In the genomic region with DNA sequence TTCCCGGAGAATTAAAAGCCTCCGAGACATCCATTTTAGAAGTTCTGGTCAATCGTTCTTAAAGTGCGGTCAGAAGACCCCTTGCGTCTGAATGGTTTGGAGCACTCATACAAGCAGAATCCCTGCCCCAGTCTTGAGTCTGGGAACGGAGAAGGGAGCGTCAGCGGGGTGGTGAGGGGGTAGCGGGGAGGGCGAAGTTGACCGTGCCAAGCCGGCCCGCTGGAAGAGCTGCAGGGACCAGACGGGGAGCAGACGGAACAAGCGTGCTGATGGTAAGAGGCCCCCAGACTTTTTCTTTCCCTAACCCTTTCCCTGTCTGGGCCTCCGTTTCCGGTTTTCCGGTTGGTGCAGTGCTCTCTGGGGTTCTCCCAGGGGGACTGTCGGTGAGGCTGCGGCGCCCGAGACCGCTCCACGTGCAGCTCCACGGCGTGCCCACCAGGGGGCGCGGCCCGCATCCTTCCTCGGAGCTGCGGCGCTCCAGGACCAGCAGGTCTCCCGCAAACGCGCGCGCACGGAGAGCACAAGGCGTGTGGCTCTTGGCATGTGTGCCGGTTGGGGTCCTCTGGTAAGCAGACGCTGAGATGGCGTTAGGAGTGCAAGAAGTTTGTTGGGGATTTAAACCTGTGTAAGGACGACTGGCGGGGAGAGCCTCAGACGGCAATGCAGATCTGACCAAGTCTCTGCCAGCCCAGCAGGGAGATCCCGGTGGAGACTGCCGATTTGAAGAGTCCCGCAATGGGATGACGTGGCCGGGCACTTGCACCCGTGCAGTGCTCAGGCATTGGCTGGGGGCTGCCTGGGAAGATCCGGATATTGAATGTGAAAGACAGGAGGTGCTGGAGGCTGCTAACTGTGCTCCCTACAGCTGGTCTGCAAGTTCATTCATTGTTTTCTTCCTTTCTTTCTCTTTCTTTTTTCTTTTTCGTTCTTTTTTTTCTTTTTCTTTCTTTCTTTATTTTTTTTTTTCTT, we compare ENCODE assay signal across 8 cellular contexts. TPM values are rescaled to one million over a fixed set of nuclear protein-coding genes. Genes with fewer than 3 reads are reported as not detected.
DNase-seq lines count a peak whose midpoint lies in the region; ATAC-seq and TF ChIP-seq lines count a peak whose summit lies in the region.

No MANE protein-coding gene starts in this region.

- H3K4me3 ChIP-seq in HFF-Myc (replicated peaks; ENCODE audit: low read depth, low read length) (peak overlapping the region; percentile 40), choroid plexus epithelial cell (ENCODE audit: low read depth, low read length) (peak overlapping the region; percentile 62)

- DNase-seq in Caki2 (ENCODE audit: low read depth) = peak; percentile 63
- peak; percentile 31 for DNase-seq in HFF-Myc (ENCODE audit: extremely low read depth, low read depth)
- peak; percentile 72 for DNase-seq in NCI-H345 (lab: John Stamatoyannopoulos, UW)
- peak; percentile 64 to 66 for DNase-seq in activated CD4-positive, alpha-beta T cell treated with anti-CD3 and anti-CD28 coated beads for 4 hours
- DNase-seq in choroid plexus epithelial cell (ENCODE audit: low read depth) = peak; percentile 77
- peak; percentile 95 for DNase-seq in left kidney (ENCODE audit: low read depth, low spot score)
- peak; percentile 66 to 71 for DNase-seq in stimulated activated CD4-positive, alpha-beta T cell treated with anti-CD3 and anti-CD28 coated beads, Interleukin-1b, Interleukin-23, amount 100 ng/mL, for 4 hours (ENCODE audit: low read depth in 2 of 2)

- in situ Hi-C loops in Caki2 (cut with HindIII; ENCODE audit: low pct_unique_long_range_greater_than_20kb, low sequenced_read_pairs) = no loop called here

- ATAC-seq in GM21381 (IDR thresholded peaks at IDR 0.05; ENCODE audit: unreplicated experiment) = no peak

- TF ChIP-seq CTCF in HFF-Myc (IDR thresholded peaks at IDR 0.05; ENCODE audit: low read depth, low read length, missing control alignments) = peak; percentile 97
- peak; percentile 80 for TF ChIP-seq CTCF in choroid plexus epithelial cell (conservative IDR thresholded peaks at IDR 0.05; ENCODE audit: low read depth, low read length)

RNA-seq across cellular contexts. Expression of a gene that starts 19.2 kb away (rescaled TPM):
- 0.17 TPM in 1 of 2 replicates, not detected in the other for total RNA-seq in Caki2 (2014; rRNA removed; shearing (Covaris generic); ENCODE audit: low replicate concordance)

Comparison
In these comparisons a context has a peak if more than half of its experiments do, and no peak if none do; other contexts are left out.
1. DNase-seq: peak in every context shown above with its lines; median percentile 95 in left kidney; 77 in choroid plexus epithelial cell; 72 in NCI-H345; 68 in stimulated activated CD4-positive, alpha-beta T cell treated with anti-CD3 and anti-CD28 coated beads, Interleukin-1b, Interleukin-23, amount 100 ng/mL, for 4 hours; 65 in activated CD4-positive, alpha-beta T cell treated with anti-CD3 and anti-CD28 coated beads for 4 hours; 63 in Caki2; 31 in HFF-Myc.